In genomic region chr9:91773166-91773565, GRCh38 we compare ENCODE assay signal across 17 cellular contexts.
"Had no signal": no experiment of that assay in that cellular context is flagged by ENCODE, and none has a peak within 500 bp of the region (broad histone marks: within the 10 kb centered on the region; RNA-seq: fewer than 3 reads in every experiment).

No MANE protein-coding gene starts in this region.

- H3K27ac ChIP-seq: right lobe of liver, testis had no signal

- H3K9me3 Mint-ChIP-seq: activated T-helper 1 cell treated with anti-CD3 and anti-CD28 coated beads, Interleukin-12 subunit alpha, Interleukin-12 subunit beta, Interleukin-2, Interleukin-4 antibody, amounts not matched to agents 30 ng/mL and 10 ng/mL and 1 ng/mL, durations not matched to agents 14 hours and 24 hours and 36 hours; central memory CD8-positive, alpha-beta T cell; effector memory CD8-positive, alpha-beta T cell; naive thymus-derived CD8-positive, alpha-beta T cell; T-cell had no signal

- ATAC-seq: effector memory CD8-positive, alpha-beta T cell; naive thymus-derived CD8-positive, alpha-beta T cell; right lobe of liver; T-cell had no signal

- H3K9me3 ChIP-seq: right lobe of liver, testis had no signal

- H3K4me1 ChIP-seq: right lobe of liver, testis had no signal

- H3K36me3 Mint-ChIP-seq: naive thymus-derived CD8-positive, alpha-beta T cell; T-cell had no signal

- H3K4me3 ChIP-seq: right lobe of liver, testis had no signal

- H3K27me3 Mint-ChIP-seq: progenitor cell of endocrine pancreas had no signal

- H3K36me3 ChIP-seq: right lobe of liver had no signal

- H3K27ac Mint-ChIP-seq: activated T-helper 1 cell treated with anti-CD3 and anti-CD28 coated beads, Interleukin-12 subunit alpha, Interleukin-12 subunit beta, Interleukin-2, Interleukin-4 antibody, amounts not matched to agents 30 ng/mL and 10 ng/mL and 1 ng/mL, durations not matched to agents 14 hours and 24 hours and 36 hours; effector memory CD8-positive, alpha-beta T cell; T-cell had no signal

- H3K4me1 Mint-ChIP-seq: central memory CD8-positive, alpha-beta T cell; naive thymus-derived CD8-positive, alpha-beta T cell had no signal

- DNase-seq: activated CD4-positive, alpha-beta T cell treated with anti-CD3 and anti-CD28 coated beads for 4 hours; activated naive CD4-positive, alpha-beta T cell treated with Interleukin-2 at 50 U/mL for 16 hours; cortex of kidney; effector memory CD8-positive, alpha-beta T cell; hypothalamus; kidney glomerular epithelial cell; midbrain; naive thymus-derived CD8-positive, alpha-beta T cell; occipital lobe; right lobe of liver; stimulated activated CD4-positive, alpha-beta T cell treated with anti-CD3 and anti-CD28 coated beads, Interleukin-2, amount 100 ng/mL, for 24 hours; stimulated activated naive CD4-positive, alpha-beta T cell; T-cell; testis had no signal

- H3K4me3 Mint-ChIP-seq: activated T-helper 1 cell treated with anti-CD3 and anti-CD28 coated beads, Interleukin-12 subunit alpha, Interleukin-12 subunit beta, Interleukin-2, Interleukin-4 antibody, amounts not matched to agents 30 ng/mL and 10 ng/mL and 1 ng/mL, durations not matched to agents 14 hours and 24 hours and 36 hours; central memory CD8-positive, alpha-beta T cell; effector memory CD8-positive, alpha-beta T cell; naive thymus-derived CD8-positive, alpha-beta T cell; T-cell had no signal

- H3K27me3 ChIP-seq: right lobe of liver, testis had no signal
